2 cellular contexts compared by ENCODE assay signal in genomic region chr11:2741006-2741376, GRCh38.
TF ChIP-seq lines count a peak whose summit lies in the region.

No MANE protein-coding gene starts in this region.

TF ChIP-seq in HCT116, 20 proteins besides CTCF, POLR2A, EP300 and RAD21:
- TF ChIP-seq ATF3 (IDR thresholded peaks at IDR 0.05) (no peak), MAX (IDR thresholded peaks at IDR 0.05) (no peak), ZNF274 (IDR thresholded peaks at IDR 0.05; ENCODE audit: low read depth, low read length) (no peak), YY1 (IDR thresholded peaks at IDR 0.05; ENCODE audit: extremely low read depth, insufficient replicate concordance, low read depth, low read length) (no peak), ZBTB33 (IDR thresholded peaks at IDR 0.05; ENCODE audit: extremely low read depth, insufficient replicate concordance, low read length) (no peak)

TF ChIP-seq in HepG2, 621 proteins besides CTCF, POLR2A, EP300 and RAD21:
- TF ChIP-seq POLR2AphosphoS5 (IDR thresholded peaks at IDR 0.05; ENCODE audit: low read depth, low read length), result no peak
- no peak for TF ChIP-seq ZNF576 (CRISPR knock-in tag; IDR thresholded peaks at IDR 0.05)
- no peak for TF ChIP-seq GATAD1 (CRISPR knock-in tag; IDR thresholded peaks at IDR 0.05)
- no peak for TF ChIP-seq ZNF776 (CRISPR knock-in tag; IDR thresholded peaks at IDR 0.05)
- TF ChIP-seq RFXAP (CRISPR knock-in tag; IDR thresholded peaks at IDR 0.05; ENCODE audit: borderline replicate concordance), result no peak
- TF ChIP-seq THYN1 (CRISPR knock-in tag; IDR thresholded peaks at IDR 0.05; ENCODE audit: borderline replicate concordance, low read depth), result no peak
- no peak for TF ChIP-seq FOXP4 (CRISPR knock-in tag; IDR thresholded peaks at IDR 0.05)
- TF ChIP-seq YEATS4 (CRISPR knock-in tag; IDR thresholded peaks at IDR 0.05; ENCODE audit: borderline replicate concordance), result no peak
- no peak for TF ChIP-seq ZNF205 (CRISPR knock-in tag; IDR thresholded peaks at IDR 0.05)
- TF ChIP-seq PHF5A (CRISPR knock-in tag; IDR thresholded peaks at IDR 0.05; ENCODE audit: low read depth, unreplicated experiment), result no peak
TF ChIP-seq in HepG2: peak in this region for 0.
